8 cellular contexts compared by ENCODE assay signal in genomic region chr12:124321040-124321481, GRCh38. TPM values are rescaled to one million over a fixed set of nuclear protein-coding genes. Genes with fewer than 3 reads are reported as not detected.
DNase-seq lines count a peak whose midpoint lies in the region; ATAC-seq, FAIRE-seq and TF ChIP-seq lines count a peak whose summit lies in the region.

No MANE protein-coding gene starts in this region.

- H3K27me3 ChIP-seq in pancreas, result no peaks in the 10 kb centered on the region

- H3K4me1 Mint-ChIP-seq in type B pancreatic cell (ENCODE audit: unreplicated experiment), result peaks cover 22% of the 10 kb centered on the region

- ATAC-seq in HG02885 (IDR thresholded peaks at IDR 0.05; ENCODE audit: poor library complexity, unreplicated experiment) (peak; percentile 79), pancreas (peak; percentile 75 to 94 (median 86))

- peaks cover 16% of the 10 kb centered on the region for H3K27me3 Mint-ChIP-seq in type B pancreatic cell

- DNase-seq in NCI-H2107 (lab: John Stamatoyannopoulos, UW) (peak; percentile 18), NCI-H2107 treated with DMSO at 0.1 percent for 48 hours (lab: John Stamatoyannopoulos, UW; ENCODE audit: unreplicated experiment) (no peak), RCC 7860 (ENCODE audit: low spot score) (peak; percentile 30), frontal cortex (ENCODE audit: low spot score in 2 of 2) (peak; percentile 79 to 83), pancreas (peak; percentile 36 to 90 (median 72)), type B pancreatic cell (ENCODE audit: extremely low spot score, unreplicated experiment) (no peak)
- peak; percentile 26 for DNase-seq in activated effector memory CD4-positive, alpha-beta T cell treated with Interleukin-2 at 50 U/mL for 16 hours

- no peak overlapping the region for H3K4me3 Mint-ChIP-seq in type B pancreatic cell

- WGBS in pancreas, 2 donors, result 24 to 37% methylated on average over 6 of the region's 6 CpGs

- H3K27ac ChIP-seq in pancreas, result no peak overlapping the region

- H3K9me3 ChIP-seq in pancreas, result no peaks in the 10 kb centered on the region

- H3K4me1 ChIP-seq in pancreas, result no peaks in the 10 kb centered on the region

- H3K4me3 ChIP-seq in pancreas, result no peak overlapping the region

- peaks cover 26% of the 10 kb centered on the region for H3K36me3 Mint-ChIP-seq in type B pancreatic cell

- peak; percentile 78 to 85 (median 82) for TF ChIP-seq CTCF in pancreas (IDR thresholded peaks at IDR 0.05)
- peak; percentile 88 for TF ChIP-seq CTCF in type B pancreatic cell (conservative IDR thresholded peaks at IDR 0.05)

- H3K9me3 Mint-ChIP-seq in type B pancreatic cell, result peaks cover 8% of the 10 kb centered on the region

- no peak for FAIRE-seq in RCC 7860 (lab: Jason Lieb, UNC)
- no peak for FAIRE-seq in frontal cortex (lab: Jason Lieb, UNC)
- FAIRE-seq in pancreas (lab: Jason Lieb, UNC), result no peak

- intact Hi-C loops in pancreas (cut with DNase I), result loop anchor here in 1 of 3 donors (2.0 kb wide), 1 partner anchor 286 kb away; no protein-coding TSS in a partner anchor

- peak overlapping the region; percentile 61 for H3K27ac Mint-ChIP-seq in type B pancreatic cell

- H3K36me3 ChIP-seq in pancreas, result peaks cover 7 to 24% (median 23%) of the 10 kb centered on the region in 3 donors

RNA-seq across cellular contexts. Expression of gene RFLNA, which starts 26.2 kb away (rescaled TPM):
- total RNA-seq in frontal cortex (7.7 TPM), pancreas (1 to 10 TPM in 1 of 6 donors, under 1 TPM in 5; 0.09 to 1.3 (median 0.54) TPM), type B pancreatic cell (ENCODE audit: low replicate concordance) (19.7 and 57.4 TPM in 2 replicates)
- polyA plus RNA-seq in pancreas, result under 1 TPM; 0.30 to 0.40 TPM

Comparison
In these comparisons a context has a peak if more than half of its experiments do, and no peak if none do; other contexts are left out.
1. DNase-seq: peak in NCI-H2107 (single experiment), RCC 7860 (single experiment), activated effector memory CD4-positive, alpha-beta T cell treated with Interleukin-2 at 50 U/mL for 16 hours (single experiment), frontal cortex (2 of 2) and pancreas (6 of 6); none in NCI-H2107 treated with DMSO at 0.1 percent for 48 hours (single experiment) and type B pancreatic cell (single experiment).